8 cellular contexts compared by ENCODE assay signal in genomic region chr5:140565024-140565779, GRCh38. TPM values are rescaled to one million over a fixed set of nuclear protein-coding genes. Genes with fewer than 3 reads are reported as not detected.
DNase-seq lines count a peak whose midpoint lies in the region; ATAC-seq and TF ChIP-seq lines count a peak whose summit lies in the region.

No MANE protein-coding gene starts in this region.

- no peaks in the 10 kb centered on the region for H3K79me2 ChIP-seq in H9 (ENCODE audit: insufficient read depth, low read length)

- no peak overlapping the region for H2BK20ac ChIP-seq in H9 (ENCODE audit: low read depth, low read length, poor library complexity, severe bottlenecking)

- H3K4me1 ChIP-seq in H9 (ENCODE audit: insufficient read depth, low read length), result peaks cover 4% of the 10 kb centered on the region; the same call in 1 of the 2 replicates
- peaks cover 7 to 69% (median 49%) of the 10 kb centered on the region in 5 donors for H3K4me1 ChIP-seq in subcutaneous abdominal adipose tissue (ENCODE audit: control insufficient read depth in 5 of 5, insufficient read depth in 5 of 5, low read length in 5 of 5)

- no peak overlapping the region for H2BK5ac ChIP-seq in H9 (ENCODE audit: insufficient read length, low read length)

- H3K4me3 ChIP-seq in AG10803 (ENCODE audit: low read length) (peak overlapping the region; percentile 98), subcutaneous abdominal adipose tissue (ENCODE audit: low read depth in 1 of 5, low read length in 5 of 5) (peak overlapping the region; percentile 78 to 96 (median 88))

- H3K23ac ChIP-seq in H9 (ENCODE audit: insufficient read length, low read depth, low read length), result no peak overlapping the region

- H2AK5ac ChIP-seq in H9 (ENCODE audit: insufficient read length, low read length), result no peak overlapping the region

- no peak overlapping the region for H3K56ac ChIP-seq in H9 (ENCODE audit: insufficient read length, low read depth, low read length)

- peak overlapping the region; percentile 1 to 98 (median 44); a peak in 6 of 7 replicates for H3K27ac Mint-ChIP-seq in H9
- H3K27ac Mint-ChIP-seq in activated T-helper 17 cell treated with anti-CD3 and anti-CD28 coated beads, Interleukin-2, amount 50 U/mL, for 72 hours, result peak overlapping the region; percentile 93

- H3K79me1 ChIP-seq in H9 (ENCODE audit: insufficient read depth, low read depth, low read length, poor library complexity, severe bottlenecking), result no peaks in the 10 kb centered on the region

- no peak overlapping the region for H2BK15ac ChIP-seq in H9 (ENCODE audit: low read depth, low read length)

- no peaks in the 10 kb centered on the region; the same call in 1 of the 2 replicates for H3K27me3 Mint-ChIP-seq in H9 (ENCODE audit: low read depth)
- no peaks in the 10 kb centered on the region for H3K27me3 Mint-ChIP-seq in activated T-helper 17 cell treated with anti-CD3 and anti-CD28 coated beads, Interleukin-2, amount 50 U/mL, for 72 hours

- WGBS in H9 (ENCODE audit: extremely low coverage, insufficient read length, low lambda C conversion rate), result no CpG with 5 or more reads among the region's 13 CpGs

- peaks cover 10% of the 10 kb centered on the region for H3K23me2 ChIP-seq in H9 (ENCODE audit: insufficient read length, low read depth, low read length, poor library complexity, severe bottlenecking)

- no peak overlapping the region for H2BK12ac ChIP-seq in H9 (ENCODE audit: insufficient read length, low read depth, low read length)

- no peak overlapping the region for H4K8ac ChIP-seq in H9 (replicated peaks; ENCODE audit: insufficient read length, low read depth, low read length)

- H3T11ph ChIP-seq in H9 (ENCODE audit: low read length), result no peak overlapping the region

- H3K27me3 ChIP-seq in H9 (ENCODE audit: insufficient read depth, low read length), result no peaks in the 10 kb centered on the region
- H3K27me3 ChIP-seq in subcutaneous abdominal adipose tissue (ENCODE audit: control insufficient read depth in 5 of 5, insufficient read depth in 4 of 5, low read length in 5 of 5), result no peaks in the 10 kb centered on the region

- ATAC-seq in activated T-helper 17 cell treated with anti-CD3 and anti-CD28 coated beads, Interleukin-2, amount 50 U/mL, for 72 hours (replicated peaks), result peak; percentile 1
- ATAC-seq in HG03039 (IDR thresholded peaks at IDR 0.05; ENCODE audit: unreplicated experiment) (no peak), HG02938 (IDR thresholded peaks at IDR 0.05; ENCODE audit: unreplicated experiment) (no peak)

- H3K4me3 Mint-ChIP-seq in H9, result peak overlapping the region; percentile 89 to 98
- peak overlapping the region; percentile 93 for H3K4me3 Mint-ChIP-seq in activated T-helper 17 cell treated with anti-CD3 and anti-CD28 coated beads, Interleukin-2, amount 50 U/mL, for 72 hours

- TF ChIP-seq CTCF in AG10803 (conservative IDR thresholded peaks at IDR 0.05; ENCODE audit: low read length), result no peak
- TF ChIP-seq CTCF in H9 (conservative IDR thresholded peaks at IDR 0.05), result no peak

- peak overlapping the region; percentile 69 for H3K14ac ChIP-seq in H9 (ENCODE audit: insufficient read depth, low read length)

- H3K4ac ChIP-seq in H9 (ENCODE audit: low read depth, low read length), result no peak overlapping the region

- peak overlapping the region; percentile 56 for H3K18ac ChIP-seq in H9 (ENCODE audit: insufficient read length, low read depth, low read length)

- peaks cover 9 to 41% (median 31%) of the 10 kb centered on the region in 3 experiments for H3K36me3 Mint-ChIP-seq in H9 (ENCODE audit: insufficient read depth in 1 of 3, low read depth in 3 of 3)
- H3K36me3 Mint-ChIP-seq in activated T-helper 17 cell treated with anti-CD3 and anti-CD28 coated beads, Interleukin-2, amount 50 U/mL, for 72 hours (ENCODE audit: low read depth), result peaks cover 48% of the 10 kb centered on the region

- peak overlapping the region; percentile 92 for H3K4me2 ChIP-seq in H9 (ENCODE audit: insufficient read depth, insufficient read length, low read length)

- H3K9ac ChIP-seq in H9 (ENCODE audit: extremely low read depth, insufficient read length, low read length), result peak overlapping the region; percentile 88
- H3K9ac ChIP-seq in subcutaneous abdominal adipose tissue (ENCODE audit: low read length in 5 of 5), result peak overlapping the region; percentile 82 to 84 (median 83)

- no peaks in the 10 kb centered on the region; a peak in 2 of 5 replicates for H3K9me3 Mint-ChIP-seq in H9
- H3K9me3 Mint-ChIP-seq in activated T-helper 17 cell treated with anti-CD3 and anti-CD28 coated beads, Interleukin-2, amount 50 U/mL, for 72 hours, result no peaks in the 10 kb centered on the region

- no peak overlapping the region for H2BK120ac ChIP-seq in H9 (ENCODE audit: low read depth, low read length, poor library complexity, severe bottlenecking)

- DNase-seq in AG10803 (ENCODE audit: low read depth) (no peak), H9 (no peak), iris pigment epithelial cell (ENCODE audit: low read depth) (peak; percentile 51), NCI-H1930 (lab: John Stamatoyannopoulos, UW) (no peak)

- H2AFZ ChIP-seq in H9 (ENCODE audit: low read length), result no peak overlapping the region

- no peak overlapping the region for H4K91ac ChIP-seq in H9 (ENCODE audit: insufficient read length, low read depth, low read length)

- peaks cover 0 to 49% (median 38%) of the 10 kb centered on the region in 5 donors for H3K36me3 ChIP-seq in subcutaneous abdominal adipose tissue (ENCODE audit: control insufficient read depth in 5 of 5, insufficient read depth in 5 of 5, low read length in 5 of 5)

- H4K20me1 ChIP-seq in H9 (ENCODE audit: control insufficient read depth, insufficient read depth, insufficient read length), result no peaks in the 10 kb centered on the region

- H3K27ac ChIP-seq in H9 (ENCODE audit: insufficient read length, low read depth, low read length), result no peak overlapping the region
- H3K27ac ChIP-seq in subcutaneous abdominal adipose tissue (ENCODE audit: low read depth, low read length), result peak overlapping the region; percentile 84

- H3K9me3 ChIP-seq in H9 (ENCODE audit: control insufficient read depth, low read depth, low read length) (no peaks in the 10 kb centered on the region), subcutaneous abdominal adipose tissue (ENCODE audit: control insufficient read depth in 5 of 5, low read length in 5 of 5) (no peaks in the 10 kb centered on the region)

- H3K4me1 Mint-ChIP-seq in H9, result peaks cover 14 to 18% of the 10 kb centered on the region in 2 experiments
- H3K4me1 Mint-ChIP-seq in activated T-helper 17 cell treated with anti-CD3 and anti-CD28 coated beads, Interleukin-2, amount 50 U/mL, for 72 hours, result peaks cover 23% of the 10 kb centered on the region

- H4K5ac ChIP-seq in H9 (ENCODE audit: insufficient read length, low read depth, low read length), result no peak overlapping the region

RNA-seq across cellular contexts. Expression of gene SLC35A4, which starts 0.6 kb away (rescaled TPM):
- total RNA-seq in H9 (2021), result 92.0 and 92.3 TPM in 2 replicates
- total RNA-seq in activated T-helper 17 cell treated with anti-CD3 and anti-CD28 coated beads, Interleukin-2, amount 50 U/mL, for 72 hours, result 10 to 100 TPM; 56.0 to 89.6 TPM

RNA-seq across cellular contexts. Expression of gene APBB3, which starts 0.8 kb away (rescaled TPM):
- total RNA-seq in H9 (2021), result 23.8 and 23.9 TPM in 2 replicates
- total RNA-seq in activated T-helper 17 cell treated with anti-CD3 and anti-CD28 coated beads, Interleukin-2, amount 50 U/mL, for 72 hours, result 10 to 100 TPM; 20.5 to 56.6 TPM

RNA-seq across cellular contexts. Expression of gene SRA1, which starts 7.9 kb away (rescaled TPM):
- total RNA-seq in H9 (2021), result 49.3 and 54.0 TPM in 2 replicates
- 10 to 100 TPM; 32.3 to 39.1 TPM for total RNA-seq in activated T-helper 17 cell treated with anti-CD3 and anti-CD28 coated beads, Interleukin-2, amount 50 U/mL, for 72 hours

RNA-seq across cellular contexts. Expression of gene EIF4EBP3, which starts 17.7 kb away (rescaled TPM):
- 7.7 and 10.1 TPM in 2 replicates for total RNA-seq in H9 (2021)
- total RNA-seq in activated T-helper 17 cell treated with anti-CD3 and anti-CD28 coated beads, Interleukin-2, amount 50 U/mL, for 72 hours, result 10 to 100 TPM in 1 of 2 donors, 1 to 10 TPM in 1; 8.9 to 11.8 TPM
